Comparison of ENCODE assay signal across 13 cellular contexts in genomic region chr4:113116414-113117345, GRCh38.
DNase-seq lines count a peak whose midpoint lies in the region; ATAC-seq and TF ChIP-seq lines count a peak whose summit lies in the region.
"Had no signal": no experiment of that assay in that cellular context is flagged by ENCODE, and none has a peak within 500 bp of the region (broad histone marks: within the 10 kb centered on the region; RNA-seq: fewer than 3 reads in every experiment).

No MANE protein-coding gene starts in this region.

- no peaks in the 10 kb centered on the region for H3K79me2 ChIP-seq in fibroblast of lung (ENCODE audit: control insufficient read depth, insufficient read depth, low read length)

- no peak overlapping the region for H3K4me3 ChIP-seq in fibroblast of lung (replicated peaks in 1 of 4; ENCODE audit: control extremely low read depth in 1 of 4, insufficient read depth in 1 of 4, low read depth in 3 of 4, low read length in 4 of 4)
- H3K4me3 ChIP-seq in tibial nerve, result no peak overlapping the region
- H3K4me3 ChIP-seq: BLaER1 treated with 17β-estradiol and CSF1 and Interleukin-3, amounts not matched to agents 10 nM and 100 nM; GM12878 had no signal

- ATAC-seq in GM19467 (IDR thresholded peaks at IDR 0.05; ENCODE audit: unreplicated experiment), result no peak
- no peak for ATAC-seq in HG03135 (IDR thresholded peaks at IDR 0.05; ENCODE audit: unreplicated experiment)
- ATAC-seq: GM12878 had no signal

- H3K9me3 Mint-ChIP-seq in neural crest cell, result no peaks in the 10 kb centered on the region

- H3K36me3 ChIP-seq in fibroblast of lung (ENCODE audit: control insufficient read depth, insufficient read depth, low read length) (no peaks in the 10 kb centered on the region), tibial nerve (no peaks in the 10 kb centered on the region)
- H3K36me3 ChIP-seq: BLaER1 treated with 17β-estradiol and CSF1 and Interleukin-3, amounts not matched to agents 10 nM and 100 nM; neutrophil had no signal

- no peaks in the 10 kb centered on the region for H3K27me3 Mint-ChIP-seq in neural crest cell (ENCODE audit: low read depth)

- H3K36me3 Mint-ChIP-seq in neural crest cell (ENCODE audit: low read depth), result no peaks in the 10 kb centered on the region

- peak overlapping the region; percentile 32 for H3K4me2 ChIP-seq in fibroblast of lung (ENCODE audit: extremely low read depth, insufficient read depth, low read length)
- H3K4me2 ChIP-seq: BLaER1 treated with 17β-estradiol and CSF1 and Interleukin-3, amounts not matched to agents 10 nM and 100 nM had no signal

- no peak overlapping the region for H3K27ac Mint-ChIP-seq in neural crest cell (ENCODE audit: unreplicated experiment)

- peaks cover 37% of the 10 kb centered on the region for H3K4me1 Mint-ChIP-seq in neural crest cell

- H3K27ac ChIP-seq in fibroblast of lung (ENCODE audit: insufficient read depth, low read length) (no peak overlapping the region), tibial nerve (no peak overlapping the region)
- H3K27ac ChIP-seq: BLaER1 treated with 17β-estradiol and CSF1 and Interleukin-3, amounts not matched to agents 10 nM and 100 nM; neutrophil had no signal

- H2AFZ ChIP-seq in fibroblast of lung (ENCODE audit: low read length), result peak overlapping the region; percentile 18

- H3K4me1 ChIP-seq in fibroblast of lung (ENCODE audit: control insufficient read depth, extremely low read depth, insufficient read depth, low read length) (no peaks in the 10 kb centered on the region), tibial nerve (peaks cover 0 to 4% (median 0%) of the 10 kb centered on the region in 4 donors)
- H3K4me1 ChIP-seq: BLaER1 treated with 17β-estradiol and CSF1 and Interleukin-3, amounts not matched to agents 10 nM and 100 nM had no signal

- DNase-seq in D341Med (ENCODE audit: low spot score) (peak; percentile 38), NCI-H2227 (lab: John Stamatoyannopoulos, UW; ENCODE audit: unreplicated experiment) (peak; percentile 75), fibroblast of lung (ENCODE audit: low read depth in 2 of 2) (peak in 1 of 2 donors; percentile 21), neural crest cell (ENCODE audit: low read depth, low spot score) (no peak), tibial nerve (ENCODE audit: low spot score in 2 of 2) (no peak), NCI-H1694 treated with DMSO at 0.1 percent for 48 hours (lab: John Stamatoyannopoulos, UW) (no peak)
- DNase-seq: foreskin melanocyte, NCI-H1930 had no signal

- H3K9ac ChIP-seq in fibroblast of lung (ENCODE audit: insufficient read depth, low read length), result no peak overlapping the region
- H3K9ac ChIP-seq: BLaER1 treated with 17β-estradiol and CSF1 and Interleukin-3, amounts not matched to agents 10 nM and 100 nM had no signal

- no peak for TF ChIP-seq EP300 in tibial nerve (IDR thresholded peaks at IDR 0.05)

- H3K27me3 ChIP-seq in fibroblast of lung (ENCODE audit: control insufficient read depth, insufficient read depth, low read length) (no peaks in the 10 kb centered on the region), tibial nerve (no peaks in the 10 kb centered on the region)
- H3K27me3 ChIP-seq: BLaER1 treated with 17β-estradiol and CSF1 and Interleukin-3, amounts not matched to agents 10 nM and 100 nM; neutrophil had no signal

- WGBS in tibial nerve, 2 donors, result 63 to 68% methylated on average over 17 of the region's 17 CpGs

- H3K9me3 ChIP-seq in fibroblast of lung (ENCODE audit: control insufficient read depth, insufficient read depth, low read depth, low read length) (no peaks in the 10 kb centered on the region), tibial nerve (no peaks in the 10 kb centered on the region)
- H3K9me3 ChIP-seq: BLaER1 treated with 17β-estradiol and CSF1 and Interleukin-3, amounts not matched to agents 10 nM and 100 nM; neutrophil had no signal

- no peaks in the 10 kb centered on the region for H4K20me1 ChIP-seq in fibroblast of lung (ENCODE audit: control insufficient read depth, extremely low read depth, insufficient read depth, low read length)
- H4K20me1 ChIP-seq: BLaER1 treated with 17β-estradiol and CSF1 and Interleukin-3, amounts not matched to agents 10 nM and 100 nM had no signal

- TF ChIP-seq CTCF in fibroblast of lung (conservative IDR thresholded peaks at IDR 0.05 in 1 of 2, IDR thresholded peaks at IDR 0.05 in 1 of 2; ENCODE audit: low read depth in 1 of 2, low read length in 2 of 2) (no peak), neural crest cell (conservative IDR thresholded peaks at IDR 0.05) (no peak), tibial nerve (IDR thresholded peaks at IDR 0.05) (no peak)

- peak overlapping the region; percentile 3 for H3K4me3 Mint-ChIP-seq in neural crest cell

- no peak for TF ChIP-seq POLR2A in tibial nerve (IDR thresholded peaks at IDR 0.05)

Comparison
In these comparisons a context has a peak if more than half of its experiments do, and no peak if none do; other contexts are left out.
1. DNase-seq: peak in D341Med (single experiment) and NCI-H2227 (single experiment); none in neural crest cell (single experiment), tibial nerve (0 of 2) and NCI-H1694 treated with DMSO at 0.1 percent for 48 hours (single experiment).